Comparison of ENCODE assay signal across 19 cellular contexts in the genomic region with DNA sequence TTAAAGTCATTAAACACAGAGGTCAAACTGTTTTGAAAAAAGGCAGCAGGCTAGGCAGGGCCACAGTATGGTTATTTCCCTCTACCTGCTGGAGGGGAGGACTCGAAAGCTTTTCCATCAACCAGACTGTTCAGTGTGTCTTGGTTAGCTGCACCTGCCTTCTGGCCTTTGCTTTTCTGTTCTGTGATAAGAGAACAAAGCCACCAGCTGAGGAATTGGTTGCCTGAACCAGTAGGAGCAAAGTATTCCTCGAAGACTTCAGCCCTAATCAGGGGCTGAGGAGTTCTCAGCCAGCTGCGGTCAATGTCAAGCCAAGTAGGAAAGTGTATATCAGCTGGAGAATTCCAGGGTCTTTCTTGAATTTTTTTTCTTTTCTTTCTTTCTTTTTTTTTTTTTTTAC.
DNase-seq lines count a peak whose midpoint lies in the region; ATAC-seq and TF ChIP-seq lines count a peak whose summit lies in the region.
"Had no signal": no experiment of that assay in that cellular context is flagged by ENCODE, and none has a peak within 500 bp of the region (broad histone marks: within the 10 kb centered on the region; RNA-seq: fewer than 3 reads in every experiment).

No MANE protein-coding gene starts in this region.

- ATAC-seq in GM18909 (IDR thresholded peaks at IDR 0.05; ENCODE audit: poor library complexity, unreplicated experiment) (no peak), GM19324 (IDR thresholded peaks at IDR 0.05; ENCODE audit: low FRiP score, unreplicated experiment) (no peak)

- no peak for TF ChIP-seq CTCF in neural progenitor cell (IDR thresholded peaks at IDR 0.05)

- peaks cover 17% of the 10 kb centered on the region for H3K4me1 Mint-ChIP-seq in neural progenitor cell

- H3K9ac ChIP-seq in neural progenitor cell, result no peak overlapping the region

- no peak overlapping the region for H2AFZ ChIP-seq in neural progenitor cell (replicated peaks)

- H3K9me3 Mint-ChIP-seq in neural progenitor cell, result peaks cover 4% of the 10 kb centered on the region

- H3K27ac Mint-ChIP-seq in neural progenitor cell, result peak overlapping the region; percentile 89

- no peaks in the 10 kb centered on the region for H3K4me1 ChIP-seq in neural progenitor cell

- DNase-seq in DMS153 (lab: John Stamatoyannopoulos, UW) (peak; percentile 41), DMS153 treated with DMSO at 0.1 percent for 48 hours (lab: John Stamatoyannopoulos, UW; ENCODE audit: unreplicated experiment) (no peak), COR-L47 (lab: John Stamatoyannopoulos, UW) (peak; percentile 27), NCI-H2227 (lab: John Stamatoyannopoulos, UW; ENCODE audit: unreplicated experiment) (peak; percentile 39), neural progenitor cell (ENCODE audit: low spot score) (peak; percentile 19), SKM-1 treated with dmso at 0.1 percent for 144 hours (lab: John Stamatoyannopoulos, UW; ENCODE audit: unreplicated experiment) (no peak)
- DNase-seq: AML-193; GF-D8; NCI-H1105; NCI-H1694 treated with DMSO at 0.1 percent for 48 hours; NCI-H226; NCI-H526; NK-92 treated with Interleukin-12 subunit alpha and Interleukin-12 subunit beta, amount 100 ng/mL, for 24 hours; OCI-M1; Right ventricle myocardium superior had no signal

- no peaks in the 10 kb centered on the region for H3K9me3 ChIP-seq in neural progenitor cell (ENCODE audit: low read depth)

- no peak overlapping the region for H3K4me3 Mint-ChIP-seq in neural progenitor cell

- no peaks in the 10 kb centered on the region for H4K20me1 ChIP-seq in neural progenitor cell (ENCODE audit: low read depth)

- H3K4me2 ChIP-seq in neural progenitor cell, result no peak overlapping the region

- H3K79me2 ChIP-seq in neural progenitor cell (ENCODE audit: low read depth), result no peaks in the 10 kb centered on the region

- H3K36me3 ChIP-seq in neural progenitor cell, result no peaks in the 10 kb centered on the region

- H3K36me3 Mint-ChIP-seq in neural progenitor cell, result no peaks in the 10 kb centered on the region

- H3K27ac ChIP-seq in neural progenitor cell, result no peak overlapping the region
- H3K27ac ChIP-seq: 22Rv1, C4-2B had no signal

- peaks cover 7% of the 10 kb centered on the region for H3F3A ChIP-seq in neural progenitor cell (ENCODE audit: low read depth)

- H3K27me3 ChIP-seq in neural progenitor cell, result no peaks in the 10 kb centered on the region

- peaks cover 5% of the 10 kb centered on the region for H3K27me3 Mint-ChIP-seq in neural progenitor cell (ENCODE audit: insufficient read depth, low read depth)

- H3K4me3 ChIP-seq in neural progenitor cell, result no peak overlapping the region

Comparison
In these comparisons a context has a peak if more than half of its experiments do, and no peak if none do; other contexts are left out.
1. DNase-seq: peak in DMS153 (single experiment), COR-L47 (single experiment), NCI-H2227 (single experiment) and neural progenitor cell (single experiment); none in DMS153 treated with DMSO at 0.1 percent for 48 hours (single experiment) and SKM-1 treated with dmso at 0.1 percent for 144 hours (single experiment).